ENCODE assay signal across 8 cellular contexts in the genomic region with DNA sequence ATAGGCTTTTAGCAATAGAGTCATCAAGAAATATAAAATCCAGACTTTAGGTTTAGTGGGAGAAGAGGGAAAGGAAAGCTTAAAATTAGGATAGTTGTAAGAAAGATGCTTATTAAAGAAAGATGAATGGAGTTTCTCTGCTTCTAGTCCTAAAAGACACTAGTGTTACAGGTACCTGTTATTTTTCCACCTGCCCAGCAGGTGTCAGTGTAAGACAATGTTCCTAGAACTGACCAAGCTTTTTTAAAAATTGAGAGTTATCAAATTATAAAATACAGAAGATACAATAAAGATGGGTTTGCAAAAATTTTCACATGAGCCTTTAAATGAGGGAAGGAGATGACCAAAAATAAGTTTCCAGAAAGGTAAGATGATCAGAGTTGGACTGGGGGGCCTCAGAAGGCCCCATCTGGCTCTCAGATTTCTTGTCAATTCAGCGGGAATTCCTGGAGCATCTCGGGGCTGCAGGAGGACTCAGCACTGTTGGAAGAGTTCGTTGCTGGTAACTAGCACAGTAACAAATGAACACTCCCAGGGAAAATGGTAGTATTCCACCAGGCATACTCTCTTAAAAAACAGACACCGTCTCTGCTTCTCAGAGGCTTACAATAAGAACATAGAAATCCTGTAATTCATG.
DNase-seq lines count a peak whose midpoint lies in the region; TF ChIP-seq lines count a peak whose summit lies in the region.

No MANE protein-coding gene starts in this region.

- H3K36me3 ChIP-seq in GM23248 (ENCODE audit: low read depth) (no peaks in the 10 kb centered on the region), PC-9 (ENCODE audit: low read depth) (no peaks in the 10 kb centered on the region), osteoblast (ENCODE audit: insufficient read depth, low read length) (no peaks in the 10 kb centered on the region), neuronal stem cell (replicated peaks in 1 of 2; ENCODE audit: control insufficient read depth in 2 of 2, insufficient read depth in 2 of 2, low read length in 2 of 2) (no peaks in the 10 kb centered on the region)

- H3K79me2 ChIP-seq in GM23248 (ENCODE audit: insufficient read depth) (no peaks in the 10 kb centered on the region), PC-9 (ENCODE audit: low read depth) (no peaks in the 10 kb centered on the region), osteoblast (ENCODE audit: insufficient read depth, low read length) (no peaks in the 10 kb centered on the region)

- WGBS in GM23248 (ENCODE audit: low coverage in 1 of 2, low lambda C conversion rate in 2 of 2, missing lambda C conversion rate in 2 of 2), 2 experiments, result 51 to 55% methylated on average over 4 of the region's 4 CpGs
- no CpG with 5 or more reads among the region's 4 CpGs for WGBS in neuronal stem cell (ENCODE audit: extremely low coverage in 2 of 2, insufficient read length in 2 of 2, insufficient replicate concordance in 1 of 2), 2 donors

- BruUV-seq in PC-9 (replicated peaks; lab: Mats Ljungman, UMichigan), result no TSS peak

- H3F3A ChIP-seq in GM23248 (ENCODE audit: insufficient read depth) (no peaks in the 10 kb centered on the region), PC-9 (ENCODE audit: insufficient read depth, low read depth) (no peaks in the 10 kb centered on the region)

- H2AFZ ChIP-seq in GM23248, result no peak overlapping the region
- H2AFZ ChIP-seq in PC-9, result no peak overlapping the region
- no peak overlapping the region for H2AFZ ChIP-seq in osteoblast (ENCODE audit: low read length)
- no peak overlapping the region for H2AFZ ChIP-seq in neuronal stem cell (ENCODE audit: low read length)

- H3K9me3 Mint-ChIP-seq in activated CD4-positive, alpha-beta memory T cell treated with anti-CD3 and anti-CD28 coated beads for 36 hours, result peaks cover 7% of the 10 kb centered on the region

- in situ Hi-C loops in GM23248 (cut with MboI), result loop anchor here (10.0 kb wide), 1 partner anchor 352 kb away; no protein-coding TSS in a partner anchor

- H3K9me3 ChIP-seq in GM23248 (ENCODE audit: low read depth) (no peaks in the 10 kb centered on the region), PC-9 (ENCODE audit: insufficient read depth, low read depth) (no peaks in the 10 kb centered on the region), osteoblast (ENCODE audit: low read depth, low read length) (no peaks in the 10 kb centered on the region), neuronal stem cell (replicated peaks in 1 of 2; ENCODE audit: control insufficient read depth in 2 of 2, insufficient read depth in 1 of 2, low read depth in 1 of 2, low read length in 2 of 2) (no peaks in the 10 kb centered on the region)

- DNase-seq in COLO668 (lab: John Stamatoyannopoulos, UW; ENCODE audit: unreplicated experiment) (peak; percentile 21), GM23248 (peak; percentile 30), PC-9 (no peak), dorsolateral prefrontal cortex (no peak), osteoblast (ENCODE audit: insufficient read length, low spot score, missing footprints) (no peak), NCI-H1048 (lab: John Stamatoyannopoulos, UW) (no peak), neuronal stem cell (ENCODE audit: low spot score) (no peak)
- no peak for DNase-seq in activated CD4-positive, alpha-beta memory T cell treated with anti-CD3 and anti-CD28 coated beads for 36 hours

- no peak overlapping the region for H3K4me3 Mint-ChIP-seq in activated CD4-positive, alpha-beta memory T cell treated with anti-CD3 and anti-CD28 coated beads for 36 hours

- H3K4me2 ChIP-seq in GM23248 (ENCODE audit: unreplicated experiment), result no peak overlapping the region
- H3K4me2 ChIP-seq in PC-9, result no peak overlapping the region
- H3K4me2 ChIP-seq in osteoblast (ENCODE audit: insufficient read depth, low read length), result no peak overlapping the region
- H3K4me2 ChIP-seq in neuronal stem cell (ENCODE audit: insufficient read depth, low read length, poor library complexity, severe bottlenecking), result no peak overlapping the region

- H4K20me1 ChIP-seq in GM23248 (ENCODE audit: insufficient read depth) (no peaks in the 10 kb centered on the region), PC-9 (ENCODE audit: insufficient read depth) (no peaks in the 10 kb centered on the region), osteoblast (ENCODE audit: insufficient read depth, low read length) (no peaks in the 10 kb centered on the region)

- H2BK12ac ChIP-seq in neuronal stem cell (ENCODE audit: low read length), result no peak overlapping the region

- H4K8ac ChIP-seq in neuronal stem cell (ENCODE audit: low read depth, low read length), result no peak overlapping the region

- no peaks in the 10 kb centered on the region for H3K4me1 Mint-ChIP-seq in activated CD4-positive, alpha-beta memory T cell treated with anti-CD3 and anti-CD28 coated beads for 36 hours (ENCODE audit: low read depth)

- TF ChIP-seq CTCF in PC-9 (conservative IDR thresholded peaks at IDR 0.05), result peak; percentile 87
- TF ChIP-seq CTCF in dorsolateral prefrontal cortex (IDR thresholded peaks at IDR 0.05 in 54 of 56, conservative IDR thresholded peaks at IDR 0.05 in 2 of 56; ENCODE audit: low read depth in 1 of 56, partially characterized antibody in 56 of 56), result peak in 54 of 56 donors; percentile 19 to 74 (median 51)
- peak; percentile 56 for TF ChIP-seq CTCF in osteoblast (IDR thresholded peaks at IDR 0.05; ENCODE audit: extremely low read depth, low read depth, low read length)

- intact Hi-C loops in PC-9 (cut with micrococcal nuclease; ENCODE audit: unreplicated experiment) (loop anchor here (1.0 to 10.0 kb wide), 5 partner anchors 154 to 1084 kb away; no protein-coding TSS in a partner anchor), dorsolateral prefrontal cortex (cut with DNase I) (loop anchor here in 1 of 2 donors (10.0 kb wide), 1 partner anchor 372 kb away; a partner anchor contains a TSS)
- intact Hi-C loops in activated CD4-positive, alpha-beta memory T cell treated with anti-CD3 and anti-CD28 coated beads for 36 hours (cut with micrococcal nuclease), result loop anchor here (1.0 to 10.0 kb wide), 4 partner anchors 152 to 1084 kb away; a partner anchor contains a TSS

- H3K36me3 Mint-ChIP-seq in activated CD4-positive, alpha-beta memory T cell treated with anti-CD3 and anti-CD28 coated beads for 36 hours, result no peaks in the 10 kb centered on the region

- H3K4ac ChIP-seq in neuronal stem cell (ENCODE audit: low read length), result no peak overlapping the region

- H4K91ac ChIP-seq in neuronal stem cell (ENCODE audit: low read depth, low read length, poor library complexity), result no peak overlapping the region

- peaks cover 4% of the 10 kb centered on the region for H3K27me3 Mint-ChIP-seq in activated CD4-positive, alpha-beta memory T cell treated with anti-CD3 and anti-CD28 coated beads for 36 hours

- H3K18ac ChIP-seq in neuronal stem cell (ENCODE audit: low read length), result no peak overlapping the region

- no peak overlapping the region for H2BK15ac ChIP-seq in neuronal stem cell (ENCODE audit: low read length)

- H3K27me3 ChIP-seq in GM23248 (replicated peaks; ENCODE audit: insufficient read depth), result no peaks in the 10 kb centered on the region
- no peaks in the 10 kb centered on the region for H3K27me3 ChIP-seq in PC-9 (ENCODE audit: insufficient read depth, low read depth)
- peaks cover 0 to 2% (median 0%) of the 10 kb centered on the region in 45 donors for H3K27me3 ChIP-seq in dorsolateral prefrontal cortex
- H3K27me3 ChIP-seq in osteoblast (ENCODE audit: insufficient read depth, low read length), result peaks cover 3% of the 10 kb centered on the region
- H3K27me3 ChIP-seq in neuronal stem cell (ENCODE audit: control insufficient read depth in 3 of 3, insufficient read depth in 3 of 3, low read depth in 1 of 3, low read length in 3 of 3), result no peaks in the 10 kb centered on the region

- H3K9ac ChIP-seq in GM23248 (no peak overlapping the region), neuronal stem cell (ENCODE audit: low read depth, low read length, poor library complexity) (no peak overlapping the region)

- H3K14ac ChIP-seq in neuronal stem cell (ENCODE audit: low read length), result no peak overlapping the region

- no peak overlapping the region for H3K4me3 ChIP-seq in GM23248
- H3K4me3 ChIP-seq in PC-9, result no peak overlapping the region
- no peak overlapping the region for H3K4me3 ChIP-seq in dorsolateral prefrontal cortex
- no peak overlapping the region for H3K4me3 ChIP-seq in osteoblast (ENCODE audit: insufficient read depth, low read length)
- no peak overlapping the region for H3K4me3 ChIP-seq in neuronal stem cell (ENCODE audit: low read length in 2 of 2)

- CTCF ChIA-PET in PC-9 (lab: Charles Lee), result interaction anchor here (0.6 to 1.2 kb wide), 7 partner anchors 9 to 1082 kb away, joined by 3 to 9 read pairs (median 3); no protein-coding TSS in a partner anchor
- CTCF ChIA-PET in activated CD4-positive, alpha-beta memory T cell treated with anti-CD3 and anti-CD28 coated beads for 36 hours (lab: Charles Lee), result interaction anchor here (0.6 to 6.5 kb wide), 24 partner anchors 12 to 1367 kb away, joined by 3 to 155 read pairs (median 3); a partner anchor contains a TSS

- H3K9me2 ChIP-seq in GM23248 (ENCODE audit: insufficient read depth), result no peaks in the 10 kb centered on the region
- H3K9me2 ChIP-seq in PC-9 (ENCODE audit: insufficient read depth), result no peaks in the 10 kb centered on the region

- H3K4me1 ChIP-seq in GM23248 (ENCODE audit: insufficient read depth) (no peaks in the 10 kb centered on the region), PC-9 (replicated peaks; ENCODE audit: insufficient read depth) (no peaks in the 10 kb centered on the region), osteoblast (ENCODE audit: insufficient read depth, low read length) (no peaks in the 10 kb centered on the region), neuronal stem cell (ENCODE audit: control insufficient read depth in 2 of 2, insufficient read depth in 1 of 2, low read depth in 1 of 2, low read length in 2 of 2) (no peaks in the 10 kb centered on the region)

- H2BK120ac ChIP-seq in neuronal stem cell (ENCODE audit: low read depth, low read length), result no peak overlapping the region

- H3K27ac ChIP-seq in GM23248 (no peak overlapping the region), PC-9 (no peak overlapping the region), dorsolateral prefrontal cortex (no peak overlapping the region), osteoblast (ENCODE audit: low read depth, low read length) (no peak overlapping the region), neuronal stem cell (replicated peaks; ENCODE audit: low read length) (no peak overlapping the region)

- no peak overlapping the region for H2AK5ac ChIP-seq in neuronal stem cell (ENCODE audit: low read depth, low read length)

- no peak overlapping the region for H2BK5ac ChIP-seq in neuronal stem cell (ENCODE audit: low read length)

- H3K23ac ChIP-seq in neuronal stem cell (ENCODE audit: low read depth, low read length, poor library complexity), result no peak overlapping the region

- POLR2A ChIA-PET in PC-9 (lab: Charles Lee; ENCODE audit: unreplicated experiment), result no interaction called here
- POLR2A ChIA-PET in activated CD4-positive, alpha-beta memory T cell treated with anti-CD3 and anti-CD28 coated beads for 36 hours (lab: Charles Lee), result interaction anchor here (0.6 to 0.7 kb wide), 2 partner anchors 18 to 51 kb away, joined by 3 read pairs; no protein-coding TSS in a partner anchor

- no peaks in the 10 kb centered on the region for H3K79me1 ChIP-seq in neuronal stem cell (ENCODE audit: low read depth, low read length)

- H3K27ac Mint-ChIP-seq in activated CD4-positive, alpha-beta memory T cell treated with anti-CD3 and anti-CD28 coated beads for 36 hours, result no peak overlapping the region

Comparison
In these comparisons a context has a peak if more than half of its experiments do, and no peak if none do; other contexts are left out.
1. DNase-seq: peak in COLO668 (single experiment) and GM23248 (single experiment); none in PC-9 (0 of 2), dorsolateral prefrontal cortex (0 of 10), osteoblast (single experiment), NCI-H1048 (single experiment), activated CD4-positive, alpha-beta memory T cell treated with anti-CD3 and anti-CD28 coated beads for 36 hours (single experiment) and neuronal stem cell (single experiment).
2. Peak in every context shown above with its lines, with median percentiles within 50 percentile points of each other: CTCF ChIP-seq.